8 cellular contexts compared by ENCODE assay signal in genomic region chr17:77450742-77451270, GRCh38.
DNase-seq lines count a peak whose midpoint lies in the region; ATAC-seq and TF ChIP-seq lines count a peak whose summit lies in the region.

No MANE protein-coding gene starts in this region.

- H4K20me1 ChIP-seq in GM23248 (ENCODE audit: insufficient read depth): 0 out of 2 replicates have a peak, but pooled peaks cover 5% of the 10 kb centered on the region

- CTCF ChIA-PET in WTC11 (lab: Charles Lee): interaction anchor here (1.2 to 6.8 kb wide), 7 partner anchors 15 to 41 kb away, joined by 3 to 81 read pairs (median 4); no protein-coding TSS in a partner anchor

- in situ Hi-C loops in GM23248 (cut with MboI): no loop called here

- POLR2A ChIA-PET in WTC11 (lab: Charles Lee): interaction anchor here (2.5 kb wide), 1 partner anchor 15 kb away, joined by 14 read pairs; no protein-coding TSS in a partner anchor

- H3K27me3 ChIP-seq in GM23248 (replicated peaks; ENCODE audit: insufficient read depth): no peaks in the 10 kb centered on the region
- H3K27me3 ChIP-seq in skeletal muscle satellite cell (ENCODE audit: control insufficient read depth, insufficient read depth, low read length): no peaks in the 10 kb centered on the region

- H3K9ac ChIP-seq in GM23248 (peak overlapping the region; percentile 74), skeletal muscle satellite cell (ENCODE audit: low read depth, low read length) (peak overlapping the region; percentile 72)

- peaks cover 35% of the 10 kb centered on the region for H3F3A ChIP-seq in GM23248 (ENCODE audit: insufficient read depth)

- H3K27ac ChIP-seq in GM23248: peak overlapping the region; percentile 69

- H3K4me3 ChIP-seq in GM23248: peak overlapping the region; percentile 61
- H3K4me3 ChIP-seq in skeletal muscle satellite cell (ENCODE audit: low read length): peak overlapping the region; percentile 62
- H3K4me3 ChIP-seq in lower leg skin (ENCODE audit: low read depth, poor library complexity, severe bottlenecking): no peak overlapping the region

- ATAC-seq in WTC11: peak; percentile 2; the same call in 1 of the 2 replicates
- peak; percentile 2 for ATAC-seq in left ventricle myocardium superior
- ATAC-seq in GM21723 (IDR thresholded peaks at IDR 0.05; ENCODE audit: unreplicated experiment): no peak
- ATAC-seq in HG03280 (IDR thresholded peaks at IDR 0.05; ENCODE audit: unreplicated experiment): no peak
- ATAC-seq in HG03135 (IDR thresholded peaks at IDR 0.05; ENCODE audit: unreplicated experiment): no peak

- H3K79me2 ChIP-seq in GM23248 (ENCODE audit: insufficient read depth): peaks cover 96% of the 10 kb centered on the region

- peak overlapping the region; percentile 83 for H3K27ac Mint-ChIP-seq in WTC11

- H3K9me3 Mint-ChIP-seq in WTC11: no peaks in the 10 kb centered on the region

- intact Hi-C loops in left ventricle myocardium superior (cut with micrococcal nuclease): no loop called here
- intact Hi-C loops in lower leg skin (cut with DNase I; ENCODE audit: low total_unique reads): no loop called here

- peak overlapping the region; percentile 84 for H3K4me3 Mint-ChIP-seq in WTC11

- peaks cover 69% of the 10 kb centered on the region for H3K4me1 Mint-ChIP-seq in WTC11

- DNase-seq in GM23248: no peak
- DNase-seq in WTC11 (ENCODE audit: low spot score): no peak
- DNase-seq in left ventricle myocardium superior: no peak
- no peak for DNase-seq in lower leg skin (ENCODE audit: low spot score in 2 of 2)

- H2AFZ ChIP-seq in GM23248: no peak overlapping the region

- H3K4me1 ChIP-seq in GM23248 (ENCODE audit: insufficient read depth) (peaks cover 39% of the 10 kb centered on the region), skeletal muscle satellite cell (ENCODE audit: control insufficient read depth, insufficient read depth, low read length) (peaks cover 45% of the 10 kb centered on the region)

- no peaks in the 10 kb centered on the region for H3K27me3 Mint-ChIP-seq in WTC11 (ENCODE audit: low read depth)

- peak overlapping the region; percentile 89 for H3K4me2 ChIP-seq in GM23248 (ENCODE audit: unreplicated experiment)
- peak overlapping the region; percentile 92 for H3K4me2 ChIP-seq in skeletal muscle satellite cell (ENCODE audit: low read length)

- no peaks in the 10 kb centered on the region for H3K36me3 Mint-ChIP-seq in WTC11

- no peak for TF ChIP-seq POLR2A in lower leg skin (IDR thresholded peaks at IDR 0.05)

- no peaks in the 10 kb centered on the region for H3K9me2 ChIP-seq in GM23248 (ENCODE audit: insufficient read depth)

- TF ChIP-seq CTCF in WTC11 (IDR thresholded peaks at IDR 0.05): no peak
- no peak for TF ChIP-seq CTCF in lower leg skin (IDR thresholded peaks at IDR 0.05)

- 26 to 54% methylated on average over 4 to 11 of the region's 11 CpGs for WGBS in GM23248 (ENCODE audit: low coverage in 1 of 2, low lambda C conversion rate in 2 of 2, missing lambda C conversion rate in 2 of 2), 2 experiments
- WGBS in lower leg skin, 2 donors: 16 to 19% methylated on average over 9 to 11 of the region's 11 CpGs

- no peaks in the 10 kb centered on the region for H3K36me3 ChIP-seq in GM23248 (ENCODE audit: low read depth)
- peaks cover 15% of the 10 kb centered on the region for H3K36me3 ChIP-seq in skeletal muscle satellite cell (ENCODE audit: insufficient read depth, low read length)

- H3K9me3 ChIP-seq in GM23248 (ENCODE audit: low read depth) (no peaks in the 10 kb centered on the region), skeletal muscle satellite cell (replicated peaks; ENCODE audit: low read length) (no peaks in the 10 kb centered on the region)

TF ChIP-seq in WTC11, 78 proteins besides CTCF, POLR2A, EP300 and RAD21:
- TF ChIP-seq ZNF317 (CRISPR knock-in tag; IDR thresholded peaks at IDR 0.05; ENCODE audit: borderline replicate concordance, low read depth) (no peak), AR (CRISPR knock-in tag; IDR thresholded peaks at IDR 0.05) (no peak), GABPB1 (CRISPR knock-in tag; IDR thresholded peaks at IDR 0.05) (peak; percentile 9; the same call in 1 of the 2 replicates), ZNF396 (CRISPR knock-in tag; IDR thresholded peaks at IDR 0.05; ENCODE audit: borderline replicate concordance) (no peak), CREB1 (CRISPR knock-in tag; IDR thresholded peaks at IDR 0.05) (no peak), NR1H2 (CRISPR knock-in tag; IDR thresholded peaks at IDR 0.05) (no peak), ZNF512 (CRISPR knock-in tag; IDR thresholded peaks at IDR 0.05; ENCODE audit: borderline replicate concordance) (no peak)
- TF ChIP-seq, protein P1, sequence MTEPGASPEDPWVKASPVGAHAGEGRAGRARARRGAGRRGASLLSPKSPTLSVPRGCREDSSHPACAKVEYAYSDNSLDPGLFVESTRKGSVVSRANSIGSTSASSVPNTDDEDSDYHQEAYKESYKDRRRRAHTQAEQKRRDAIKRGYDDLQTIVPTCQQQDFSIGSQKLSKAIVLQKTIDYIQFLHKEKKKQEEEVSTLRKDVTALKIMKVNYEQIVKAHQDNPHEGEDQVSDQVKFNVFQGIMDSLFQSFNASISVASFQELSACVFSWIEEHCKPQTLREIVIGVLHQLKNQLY (CRISPR knock-in tag; IDR thresholded peaks at IDR 0.05): peak; percentile 75; the same call in 1 of the 2 replicates

Comparison
In these comparisons a context has a peak if more than half of its experiments do, and no peak if none do; other contexts are left out.
1. ATAC-seq: peak in WTC11 (single experiment) and left ventricle myocardium superior (single experiment); none in GM21723 (single experiment), HG03280 (single experiment) and HG03135 (single experiment).